ENCODE assay signal across 32 cellular contexts in the genomic region with DNA sequence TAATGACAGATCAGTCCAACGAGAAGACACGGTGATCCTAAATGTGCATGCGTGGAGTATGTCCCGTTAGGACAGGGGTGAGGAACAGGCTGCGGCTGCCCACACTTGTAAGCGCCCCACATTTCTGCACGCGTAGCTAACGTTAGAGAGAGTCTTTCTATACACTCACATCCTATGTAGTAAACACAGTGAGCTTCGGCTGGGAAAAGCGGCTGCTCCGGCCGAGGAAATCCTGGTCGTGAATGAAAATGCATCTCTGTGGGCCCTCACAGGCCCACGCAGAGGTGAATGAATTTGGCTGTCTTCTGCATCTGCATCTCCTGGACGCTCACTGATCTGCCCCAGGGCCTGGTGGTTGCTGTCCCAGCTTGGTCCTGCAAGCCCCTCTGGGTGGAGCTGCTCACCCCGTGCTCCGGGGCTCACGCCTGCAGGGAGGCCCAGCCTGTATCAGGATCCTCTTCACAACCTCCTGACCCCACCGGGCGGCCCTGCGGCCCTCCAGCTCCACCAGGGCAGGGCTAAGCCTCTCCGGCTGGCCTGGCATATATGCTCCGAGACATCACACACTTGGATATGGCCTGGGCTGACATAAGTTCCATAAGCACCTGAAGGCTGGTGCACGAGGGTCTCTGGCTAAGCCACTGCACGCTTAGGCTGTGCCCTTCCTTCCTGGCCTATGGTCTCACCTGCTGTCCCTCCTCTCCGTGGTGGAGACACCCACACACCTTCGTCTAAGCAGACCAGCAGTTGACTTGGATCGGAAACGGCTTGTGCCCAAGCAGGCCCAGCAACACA.
"Had no signal": no experiment of that assay in that cellular context is flagged by ENCODE, and none has a peak within 500 bp of the region (broad histone marks: within the 10 kb centered on the region; RNA-seq: fewer than 3 reads in every experiment).

No MANE protein-coding gene starts in this region.

- H3K9ac ChIP-seq: parathyroid adenoma had no signal

- H3K79me2 ChIP-seq: parathyroid adenoma had no signal

- H3K4me1 ChIP-seq: parathyroid adenoma, psoas muscle, thyroid gland had no signal

- ATAC-seq: activated CD8-positive, alpha-beta T cell treated with anti-CD3 and anti-CD28 coated beads for 36 hours; mucosa of descending colon; stimulated activated memory B cell treated with anti-CD40 and anti-IgM and Interleukin-4, amounts not matched to agents 10 μg/mL and 1 μg/mL and 100 μg/mL, for 72 hours had no signal

- H3K4me3 Mint-ChIP-seq: activated CD4-positive, alpha-beta T cell treated with anti-CD3 and anti-CD28 coated beads, Interleukin-2, amount 10 ng/mL, durations not matched to agents 7 days and 5 days; activated CD8-positive, alpha-beta T cell treated with anti-CD3 and anti-CD28 coated beads for 36 hours; activated naive CD4-positive, alpha-beta T cell treated with anti-CD3 and anti-CD28 coated beads, Interleukin-2, amount 10 ng/mL, durations not matched to agents 7 days and 5 days; activated naive CD8-positive, alpha-beta T cell treated with anti-CD3 and anti-CD28 coated beads, Interleukin-2, amount 10 ng/mL, durations not matched to agents 7 days and 5 days; activated T-helper 1 cell treated with anti-CD3 and anti-CD28 coated beads, Interleukin-12 subunit alpha, Interleukin-12 subunit beta, Interleukin-2, Interleukin-4 antibody, amounts not matched to agents 30 ng/mL and 10 ng/mL and 1 ng/mL, durations not matched to agents 14 hours and 24 hours and 36 hours; central memory CD8-positive, alpha-beta T cell; nephron; stimulated activated memory B cell treated with anti-CD40 and anti-IgM and Interleukin-4, amounts not matched to agents 10 μg/mL and 1 μg/mL and 100 μg/mL, for 72 hours had no signal

- H3K9me3 Mint-ChIP-seq: activated CD4-positive, alpha-beta T cell treated with anti-CD3 and anti-CD28 coated beads, Interleukin-2, amount 10 ng/mL, durations not matched to agents 7 days and 5 days; activated CD8-positive, alpha-beta T cell treated with anti-CD3 and anti-CD28 coated beads for 36 hours; activated naive CD4-positive, alpha-beta T cell treated with anti-CD3 and anti-CD28 coated beads, Interleukin-2, amount 10 ng/mL, durations not matched to agents 7 days and 5 days; activated naive CD8-positive, alpha-beta T cell treated with anti-CD3 and anti-CD28 coated beads, Interleukin-2, amount 10 ng/mL, durations not matched to agents 7 days and 5 days; activated T-helper 1 cell treated with anti-CD3 and anti-CD28 coated beads, Interleukin-12 subunit alpha, Interleukin-12 subunit beta, Interleukin-2, Interleukin-4 antibody, amounts not matched to agents 30 ng/mL and 10 ng/mL and 1 ng/mL, durations not matched to agents 14 hours and 24 hours and 36 hours; central memory CD8-positive, alpha-beta T cell; nephron; stimulated activated memory B cell treated with anti-CD40 and anti-IgM and Interleukin-4, amounts not matched to agents 10 μg/mL and 1 μg/mL and 100 μg/mL, for 72 hours had no signal

- H3K36me3 ChIP-seq: WERI-Rb-1 had no signal

- H3K27ac Mint-ChIP-seq: activated CD4-positive, alpha-beta T cell treated with anti-CD3 and anti-CD28 coated beads, Interleukin-2, amount 10 ng/mL, durations not matched to agents 7 days and 5 days; activated naive CD8-positive, alpha-beta T cell treated with anti-CD3 and anti-CD28 coated beads, Interleukin-2, amount 10 ng/mL, durations not matched to agents 7 days and 5 days; activated T-helper 1 cell treated with anti-CD3 and anti-CD28 coated beads, Interleukin-12 subunit alpha, Interleukin-12 subunit beta, Interleukin-2, Interleukin-4 antibody, amounts not matched to agents 30 ng/mL and 10 ng/mL and 1 ng/mL, durations not matched to agents 14 hours and 24 hours and 36 hours; stimulated activated memory B cell treated with anti-CD40 and anti-IgM and Interleukin-4, amounts not matched to agents 10 μg/mL and 1 μg/mL and 100 μg/mL, for 72 hours had no signal

- H3K27ac ChIP-seq: left ventricle myocardium inferior, neutrophil, parathyroid adenoma, psoas muscle, stomach, thyroid gland, upper lobe of left lung, vagina, WERI-Rb-1 had no signal

- FAIRE-seq: endometrium, frontal cortex, TTC549 had no signal

- H3K4me3 ChIP-seq: left ventricle myocardium inferior, lung, mucosa of descending colon, psoas muscle, smooth muscle cell, stomach, thyroid gland, upper lobe of left lung, vagina had no signal

- H3K27me3 ChIP-seq: neutrophil, stomach, thyroid gland, upper lobe of left lung, vagina had no signal

- H3K9me3 ChIP-seq: left ventricle myocardium inferior, mucosa of descending colon, neutrophil, psoas muscle, stomach, thyroid gland, upper lobe of left lung, vagina had no signal

- DNase-seq: activated CD4-positive, alpha-beta T cell treated with anti-CD3 and anti-CD28 coated beads, Interleukin-2, amount 10 ng/mL, durations not matched to agents 7 days and 5 days; activated CD4-positive, CD25-positive, alpha-beta regulatory T cell treated with anti-CD3 and anti-CD28 coated beads, Interleukin-2, amount 50 U/mL, for 72 hours; activated CD8-positive, alpha-beta T cell treated with anti-CD3 and anti-CD28 coated beads for 36 hours; activated effector memory CD4-positive, alpha-beta T cell treated with anti-CD3 and anti-CD28 coated beads, Interleukin-2, amount 50 U/mL, for 16 hours; activated naive CD4-positive, alpha-beta T cell treated with anti-CD3 and anti-CD28 coated beads, Interleukin-2, amount 10 ng/mL, durations not matched to agents 7 days and 5 days; activated naive CD8-positive, alpha-beta T cell treated with anti-CD3 and anti-CD28 coated beads, Interleukin-2, amount 10 ng/mL, durations not matched to agents 7 days and 5 days; dermis blood vessel endothelial cell; effector CD4-positive, alpha-beta T cell; left ventricle myocardium inferior; mesendoderm; psoas muscle; stimulated activated CD4-positive, alpha-beta T cell treated with anti-CD3 and anti-CD28 coated beads, Interleukin-1b, Interleukin-23, amount 100 ng/mL, for 48 hours; stimulated activated CD4-positive, alpha-beta T cell treated with anti-CD3 and anti-CD28 coated beads, Interleukin-4, amount 100 ng/mL, for 4 hours; stimulated activated CD8-positive, alpha-beta memory T cell treated with anti-CD3 and anti-CD28 coated beads, Interleukin-4, amount 100 ng/mL, for 48 hours; stomach; T-helper 9 cell; thyroid gland; WERI-Rb-1 had no signal

- H3K4me2 ChIP-seq: smooth muscle cell had no signal

- H2AFZ ChIP-seq: parathyroid adenoma had no signal

- H3K27me3 Mint-ChIP-seq: activated CD4-positive, alpha-beta T cell treated with anti-CD3 and anti-CD28 coated beads, Interleukin-2, amount 10 ng/mL, durations not matched to agents 7 days and 5 days; activated CD8-positive, alpha-beta T cell treated with anti-CD3 and anti-CD28 coated beads for 36 hours; activated naive CD4-positive, alpha-beta T cell treated with anti-CD3 and anti-CD28 coated beads, Interleukin-2, amount 10 ng/mL, durations not matched to agents 7 days and 5 days; activated naive CD8-positive, alpha-beta T cell treated with anti-CD3 and anti-CD28 coated beads, Interleukin-2, amount 10 ng/mL, durations not matched to agents 7 days and 5 days; central memory CD8-positive, alpha-beta T cell; stimulated activated memory B cell treated with anti-CD40 and anti-IgM and Interleukin-4, amounts not matched to agents 10 μg/mL and 1 μg/mL and 100 μg/mL, for 72 hours had no signal
